In genomic region chr3:79766474-79767193, GRCh38 we compare ENCODE assay signal across 1 cellular context.
TF ChIP-seq lines count a peak whose summit lies in the region.

No MANE protein-coding gene starts in this region.

TF ChIP-seq in H1, 55 proteins besides CTCF, POLR2A, EP300 and RAD21:
- TF ChIP-seq E2F6 (IDR thresholded peaks at IDR 0.05), result 0 out of 2 replicates have a peak, but pooled peaks have one; percentile 31
- TF ChIP-seq SUZ12 (IDR thresholded peaks at IDR 0.05; ENCODE audit: low read length), result peak; percentile 85
- TF ChIP-seq HDAC2 (IDR thresholded peaks at IDR 0.05; ENCODE audit: borderline replicate concordance in 1 of 2, low read depth in 2 of 2, low read length in 2 of 2), result peak; percentile 23 to 51; a peak in 1 of 4 replicates
- peak; percentile 53 for TF ChIP-seq RNF2 (IDR thresholded peaks at IDR 0.05; ENCODE audit: borderline replicate concordance, low read depth, low read length, missing control alignments, poor library complexity, severe bottlenecking)
- peak; percentile 69 for TF ChIP-seq EZH2 (IDR thresholded peaks at IDR 0.05; ENCODE audit: low read depth, low read length, severe bottlenecking)
- no peak for TF ChIP-seq CHD7 (IDR thresholded peaks at IDR 0.05; ENCODE audit: insufficient replicate concordance, low read length)
- TF ChIP-seq KDM4A (IDR thresholded peaks at IDR 0.05; ENCODE audit: low read depth, low read length, severe bottlenecking), result peak; percentile 86
- no peak for TF ChIP-seq FOSL1 (IDR thresholded peaks at IDR 0.05; ENCODE audit: insufficient read depth, low read depth, low read length)
- peak; percentile 36; the same call in 1 of the 2 replicates for TF ChIP-seq BACH1 (IDR thresholded peaks at IDR 0.05; ENCODE audit: low read length)
